1 cellular context compared by ENCODE assay signal in the genomic region with DNA sequence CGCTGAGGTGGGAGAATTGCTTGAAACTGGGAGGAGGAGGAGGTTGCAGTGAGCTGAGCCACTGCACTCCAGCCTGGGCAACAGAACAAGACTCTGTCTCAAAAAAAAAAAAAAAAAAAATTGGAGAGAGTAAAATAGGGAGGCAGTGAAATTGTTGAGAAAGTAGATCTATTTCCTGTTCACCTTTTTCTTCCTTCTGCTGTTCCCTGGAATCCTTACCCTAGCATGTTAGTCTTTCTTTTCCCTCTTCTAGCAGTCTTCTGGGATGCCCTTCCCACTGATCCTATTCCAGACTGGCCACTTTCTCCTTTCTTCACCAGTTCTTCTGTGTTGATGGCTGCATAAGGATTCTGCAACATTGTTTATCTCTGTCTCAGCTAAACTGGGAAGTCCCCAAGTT.
TF ChIP-seq lines count a peak whose summit lies in the region.

No MANE protein-coding gene starts in this region.

TF ChIP-seq in IMR-90, 13 proteins besides CTCF, POLR2A, EP300 and RAD21:
- TF ChIP-seq MAFK (IDR thresholded peaks at IDR 0.05; ENCODE audit: low read depth, low read length): no peak
- no peak for TF ChIP-seq MAZ (IDR thresholded peaks at IDR 0.05; ENCODE audit: borderline replicate concordance, low read depth, low read length)
